ENCODE assay signal across 20 cellular contexts in the genomic region with DNA sequence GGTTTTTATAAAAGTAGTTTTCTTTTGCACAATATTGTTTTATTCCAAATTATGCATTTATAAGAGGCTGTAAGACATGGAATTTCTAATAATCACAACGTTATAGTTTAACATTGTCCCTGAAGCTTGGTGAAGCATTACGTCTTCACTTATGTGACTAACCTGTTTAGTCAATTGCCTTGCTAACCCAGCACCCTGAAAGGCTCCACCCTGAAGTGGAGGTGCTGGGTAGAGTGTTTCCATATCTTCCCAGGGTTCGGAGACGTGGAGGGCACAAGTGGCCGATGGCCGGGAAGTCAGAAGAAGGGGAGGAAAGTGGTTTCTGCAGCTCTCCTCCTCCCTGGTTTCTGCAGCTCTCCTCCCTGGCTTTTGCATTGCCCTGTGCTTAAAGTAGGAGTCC.
"Had no signal": no experiment of that assay in that cellular context is flagged by ENCODE, and none has a peak within 500 bp of the region (broad histone marks: within the 10 kb centered on the region; RNA-seq: fewer than 3 reads in every experiment).

No MANE protein-coding gene starts in this region.

- DNase-seq: activated CD4-positive, alpha-beta memory T cell treated with anti-CD3 and anti-CD28 coated beads, Interleukin-2, amount 10 ng/mL, durations not matched to agents 7 days and 5 days; activated CD4-positive, alpha-beta T cell treated with anti-CD3 and anti-CD28 coated beads for 48 hours; activated CD4-positive, CD25-positive, alpha-beta regulatory T cell; activated naive CD4-positive, alpha-beta T cell treated with anti-CD3 and anti-CD28 coated beads for 36 hours; activated T-cell treated with anti-CD3 and anti-CD28 coated beads, Interleukin-2, amount 50 U/mL, for 24 hours; caudate nucleus; dorsolateral prefrontal cortex; head of caudate nucleus; kidney glomerular epithelial cell; sigmoid colon; stimulated activated CD4-positive, alpha-beta T cell treated with anti-CD3 and anti-CD28 coated beads, Interleukin-1b, Interleukin-23, amount 100 ng/mL, for 48 hours; T-cell had no signal

- H3K9me3 ChIP-seq: neutrophil, pancreas, sigmoid colon, tibial nerve had no signal

- ATAC-seq: natural killer cell treated with Interleukin-12 subunit alpha and Interleukin-12 subunit beta and Interleukin-15 and Interleukin-18, amount 100 ng/mL, for 72 hours; T-cell had no signal

- FAIRE-seq: colon, frontal cortex, pancreas had no signal

- H3K4me3 Mint-ChIP-seq: activated CD4-positive, alpha-beta memory T cell treated with anti-CD3 and anti-CD28 coated beads, Interleukin-2, amount 10 ng/mL, durations not matched to agents 7 days and 5 days; activated naive CD4-positive, alpha-beta T cell treated with anti-CD3 and anti-CD28 coated beads for 36 hours; activated T-cell treated with anti-CD3 and anti-CD28 coated beads, Interleukin-2, amount 50 U/mL, for 24 hours; brain; natural killer cell treated with Interleukin-12 subunit alpha and Interleukin-12 subunit beta and Interleukin-15 and Interleukin-18, amount 100 ng/mL, for 72 hours; stimulated activated naive CD8-positive, alpha-beta T cell treated with anti-CD3 and anti-CD28 coated beads, Interleukin-15, Interleukin-2, amounts not matched to agents 100 ng/mL and 50 ng/mL, for 24 hours; T-cell had no signal

- H3K36me3 ChIP-seq: neutrophil, pancreas, sigmoid colon, tibial nerve had no signal

- H3K27ac Mint-ChIP-seq: activated CD4-positive, alpha-beta memory T cell treated with anti-CD3 and anti-CD28 coated beads, Interleukin-2, amount 10 ng/mL, durations not matched to agents 7 days and 5 days; activated naive CD4-positive, alpha-beta T cell treated with anti-CD3 and anti-CD28 coated beads for 36 hours; activated T-cell treated with anti-CD3 and anti-CD28 coated beads, Interleukin-2, amount 50 U/mL, for 24 hours; stimulated activated naive CD8-positive, alpha-beta T cell treated with anti-CD3 and anti-CD28 coated beads, Interleukin-15, Interleukin-2, amounts not matched to agents 100 ng/mL and 50 ng/mL, for 24 hours; T-cell had no signal

- H3K27me3 ChIP-seq: dorsolateral prefrontal cortex, neutrophil, pancreas, sigmoid colon, tibial nerve had no signal

- H3K4me3 ChIP-seq: dorsolateral prefrontal cortex, pancreas, sigmoid colon, tibial nerve had no signal

- H3K36me3 Mint-ChIP-seq: natural killer cell treated with Interleukin-12 subunit alpha and Interleukin-12 subunit beta and Interleukin-15 and Interleukin-18, amount 100 ng/mL, for 72 hours; T-cell had no signal

- H3K9me3 Mint-ChIP-seq: activated CD4-positive, alpha-beta memory T cell treated with anti-CD3 and anti-CD28 coated beads, Interleukin-2, amount 10 ng/mL, durations not matched to agents 7 days and 5 days; activated naive CD4-positive, alpha-beta T cell treated with anti-CD3 and anti-CD28 coated beads for 36 hours; activated T-cell treated with anti-CD3 and anti-CD28 coated beads, Interleukin-2, amount 50 U/mL, for 24 hours; brain; natural killer cell treated with Interleukin-12 subunit alpha and Interleukin-12 subunit beta and Interleukin-15 and Interleukin-18, amount 100 ng/mL, for 72 hours; stimulated activated naive CD8-positive, alpha-beta T cell treated with anti-CD3 and anti-CD28 coated beads, Interleukin-15, Interleukin-2, amounts not matched to agents 100 ng/mL and 50 ng/mL, for 24 hours; T-cell had no signal

- H3K27me3 Mint-ChIP-seq: natural killer cell treated with Interleukin-12 subunit alpha and Interleukin-12 subunit beta and Interleukin-15 and Interleukin-18, amount 100 ng/mL, for 72 hours; stimulated activated naive CD8-positive, alpha-beta T cell treated with anti-CD3 and anti-CD28 coated beads, Interleukin-15, Interleukin-2, amounts not matched to agents 100 ng/mL and 50 ng/mL, for 24 hours had no signal

- H3K4me1 ChIP-seq: pancreas had no signal

- H3K27ac ChIP-seq: dorsolateral prefrontal cortex, neutrophil, sigmoid colon, tibial nerve had no signal
